In genomic region chr6:136710877-136711552, GRCh38 we compare ENCODE assay signal across 24 cellular contexts.
DNase-seq lines count a peak whose midpoint lies in the region; ATAC-seq, FAIRE-seq and TF ChIP-seq lines count a peak whose summit lies in the region.
"Had no signal": no experiment of that assay in that cellular context is flagged by ENCODE, and none has a peak within 500 bp of the region (broad histone marks: within the 10 kb centered on the region; RNA-seq: fewer than 3 reads in every experiment).

No MANE protein-coding gene starts in this region.

- FAIRE-seq in astrocyte (lab: Jason Lieb, UNC) = no peak
- FAIRE-seq: A204.1, HepG2 had no signal

- no peaks in the 10 kb centered on the region for H3K9me3 ChIP-seq in heart left ventricle
- no peaks in the 10 kb centered on the region for H3K9me3 ChIP-seq in astrocyte (ENCODE audit: insufficient read depth, low read depth, low read length)
- no peaks in the 10 kb centered on the region for H3K9me3 ChIP-seq in left ventricle myocardium inferior (replicated peaks)
- H3K9me3 ChIP-seq in aorta (ENCODE audit: control insufficient read depth, low read length) = no peaks in the 10 kb centered on the region
- no peaks in the 10 kb centered on the region for H3K9me3 ChIP-seq in WERI-Rb-1 (ENCODE audit: severe bottlenecking)
- H3K9me3 ChIP-seq: MG63 had no signal

- H3K9ac ChIP-seq in astrocyte (ENCODE audit: low read length) = no peak overlapping the region
- H3K9ac ChIP-seq: BLaER1, GM23248 had no signal

- no peaks in the 10 kb centered on the region for H3K4me1 Mint-ChIP-seq in astrocyte (ENCODE audit: low read depth, unreplicated experiment)

- no peaks in the 10 kb centered on the region for H3K79me2 ChIP-seq in astrocyte (ENCODE audit: insufficient read depth, low read length)

- ATAC-seq in heart left ventricle (peak in 2 of 4 donors; percentile 53 to 55), left cardiac atrium (no peak), aorta (ENCODE audit: low FRiP score) (peak; percentile 45), GM21717 (IDR thresholded peaks at IDR 0.05; ENCODE audit: unreplicated experiment) (no peak)
- ATAC-seq: HepG2 had no signal

- H3K4me3 Mint-ChIP-seq in astrocyte (ENCODE audit: unreplicated experiment) = no peak overlapping the region
- H3K4me3 Mint-ChIP-seq: CD4-positive, CD25-positive, alpha-beta regulatory T cell had no signal

- peak overlapping the region in 1 of 12 donors; percentile 7 for H3K4me3 ChIP-seq in heart left ventricle
- no peak overlapping the region for H3K4me3 ChIP-seq in astrocyte (ENCODE audit: insufficient read depth, low read depth, low read length)
- peak overlapping the region; percentile 32 for H3K4me3 ChIP-seq in left ventricle myocardium inferior
- no peak overlapping the region for H3K4me3 ChIP-seq in aorta (ENCODE audit: low read length in 2 of 2)
- no peak overlapping the region for H3K4me3 ChIP-seq in WERI-Rb-1 (ENCODE audit: low read depth, low read length)
- H3K4me3 ChIP-seq: BLaER1, GM23248, MG63, PC-9 had no signal

- H3K27me3 Mint-ChIP-seq in astrocyte (ENCODE audit: low read depth, unreplicated experiment) = no peaks in the 10 kb centered on the region
- H3K27me3 Mint-ChIP-seq: CD4-positive, CD25-positive, alpha-beta regulatory T cell had no signal

- 57 to 72% (median 62%) methylated on average over 7 of the region's 7 CpGs for WGBS in heart left ventricle, 4 donors
- 9 to 18% methylated on average over 7 of the region's 7 CpGs for WGBS in aorta, 2 donors

- H3K4me1 ChIP-seq in heart left ventricle = peaks cover 0 to 27% (median 8%) of the 10 kb centered on the region in 12 donors
- H3K4me1 ChIP-seq in astrocyte (ENCODE audit: insufficient read depth, low read length) = no peaks in the 10 kb centered on the region
- peaks cover 41% of the 10 kb centered on the region for H3K4me1 ChIP-seq in left ventricle myocardium inferior
- peaks cover 6 to 7% of the 10 kb centered on the region in 2 donors for H3K4me1 ChIP-seq in aorta (ENCODE audit: control insufficient read depth in 1 of 2, insufficient read depth in 2 of 2, low read length in 2 of 2)

- no peak overlapping the region for H3K4me2 ChIP-seq in astrocyte (ENCODE audit: low read length)
- H3K4me2 ChIP-seq: BLaER1, PC-9 had no signal

- intact Hi-C loops in heart left ventricle (cut with DNase I) = loop anchor here in 3 of 10 donors (5.0 to 10.0 kb wide), 2 partner anchors 74 to 81 kb away; partner anchors contain the start of gene MAP3K5 (in 1 of the 3)
- intact Hi-C loops in left cardiac atrium (cut with DNase I) = no loop called here
- intact Hi-C loops in left ventricle myocardium inferior (cut with micrococcal nuclease) = no loop called here
- intact Hi-C loops in aorta (cut with DNase I) = no loop called here

- H4K20me1 ChIP-seq in astrocyte (ENCODE audit: insufficient read depth, low read length) = no peaks in the 10 kb centered on the region
- H4K20me1 ChIP-seq: BLaER1 had no signal

- no peaks in the 10 kb centered on the region for H3K36me3 Mint-ChIP-seq in astrocyte (ENCODE audit: low read depth, unreplicated experiment)

- H3K27ac ChIP-seq in heart left ventricle (peak overlapping the region in 8 of 12 donors; percentile 4 to 54 (median 19)), astrocyte (ENCODE audit: low read depth, low read length) (no peak overlapping the region), left ventricle myocardium inferior (replicated peaks) (peak overlapping the region; percentile 71), aorta (ENCODE audit: low read depth in 1 of 2, low read length in 2 of 2) (peak overlapping the region in 1 of 2 donors; percentile 71), WERI-Rb-1 (no peak overlapping the region)
- H3K27ac ChIP-seq: BLaER1, GM23248, PC-9 had no signal

- H2AFZ ChIP-seq in astrocyte (ENCODE audit: low read depth, low read length) = no peak overlapping the region
- H2AFZ ChIP-seq: GM23248, PC-9 had no signal

- DNase-seq in heart left ventricle = no peak
- no peak for DNase-seq in left cardiac atrium
- no peak for DNase-seq in astrocyte (ENCODE audit: low read depth)
- DNase-seq in left ventricle myocardium inferior = no peak
- no peak for DNase-seq in aorta
- no peak for DNase-seq in SW 1271 (lab: John Stamatoyannopoulos, UW)
- DNase-seq in WERI-Rb-1 = no peak
- DNase-seq: CD4-positive, CD25-positive, alpha-beta regulatory T cell; DMS53; GM23248; H7; KBM-7; MG63; NCI-H1694; NCI-H2029 treated with DMSO at 0.1 percent for 48 hours; NCI-H446 treated with DMSO at 0.1 percent for 48 hours; NCI-H526; NCI-H82; PC-9; SHP77 had no signal

- no peaks in the 10 kb centered on the region for H3K27me3 ChIP-seq in heart left ventricle
- H3K27me3 ChIP-seq in astrocyte (ENCODE audit: insufficient read depth, low read length) = no peaks in the 10 kb centered on the region
- H3K27me3 ChIP-seq in left ventricle myocardium inferior (ENCODE audit: low read depth) = no peaks in the 10 kb centered on the region
- H3K27me3 ChIP-seq in aorta (ENCODE audit: control insufficient read depth in 1 of 2, insufficient read depth in 2 of 2, low read length in 1 of 2) = no peaks in the 10 kb centered on the region
- H3K27me3 ChIP-seq in WERI-Rb-1 (ENCODE audit: insufficient read depth, low read depth, severe bottlenecking) = no peaks in the 10 kb centered on the region
- H3K27me3 ChIP-seq: BLaER1, MG63 had no signal

- no peaks in the 10 kb centered on the region for H3K9me3 Mint-ChIP-seq in astrocyte (ENCODE audit: unreplicated experiment)
- H3K9me3 Mint-ChIP-seq: CD4-positive, CD25-positive, alpha-beta regulatory T cell had no signal

- H3K27ac Mint-ChIP-seq in astrocyte (ENCODE audit: unreplicated experiment) = peak overlapping the region; percentile 30

- H3K36me3 ChIP-seq in heart left ventricle (no peaks in the 10 kb centered on the region), astrocyte (ENCODE audit: insufficient read depth, low read length) (no peaks in the 10 kb centered on the region), left ventricle myocardium inferior (no peaks in the 10 kb centered on the region), aorta (ENCODE audit: control insufficient read depth in 1 of 2, insufficient read depth in 2 of 2, low read length in 1 of 2) (peaks cover 2% of the 10 kb centered on the region in 2 donors), WERI-Rb-1 (no peaks in the 10 kb centered on the region)
- H3K36me3 ChIP-seq: BLaER1, MG63 had no signal

- TF ChIP-seq POLR2A in heart left ventricle (IDR thresholded peaks at IDR 0.05) = no peak

- no peak for TF ChIP-seq CTCF in heart left ventricle (IDR thresholded peaks at IDR 0.05)
- no peak for TF ChIP-seq CTCF in astrocyte (IDR thresholded peaks at IDR 0.05; ENCODE audit: insufficient read depth, low read depth, low read length)
- no peak for TF ChIP-seq CTCF in left ventricle myocardium inferior (IDR thresholded peaks at IDR 0.05; ENCODE audit: borderline replicate concordance)
- no peak for TF ChIP-seq CTCF in WERI-Rb-1 (IDR thresholded peaks at IDR 0.05; ENCODE audit: low read depth, low read length)

Comparison
In these comparisons a context has a peak if more than half of its experiments do, and no peak if none do; other contexts are left out.
1. H3K27ac ChIP-seq: peak in heart left ventricle (8 of 12) and left ventricle myocardium inferior (single experiment); none in astrocyte (single experiment) and WERI-Rb-1 (single experiment).